In the genomic region with DNA sequence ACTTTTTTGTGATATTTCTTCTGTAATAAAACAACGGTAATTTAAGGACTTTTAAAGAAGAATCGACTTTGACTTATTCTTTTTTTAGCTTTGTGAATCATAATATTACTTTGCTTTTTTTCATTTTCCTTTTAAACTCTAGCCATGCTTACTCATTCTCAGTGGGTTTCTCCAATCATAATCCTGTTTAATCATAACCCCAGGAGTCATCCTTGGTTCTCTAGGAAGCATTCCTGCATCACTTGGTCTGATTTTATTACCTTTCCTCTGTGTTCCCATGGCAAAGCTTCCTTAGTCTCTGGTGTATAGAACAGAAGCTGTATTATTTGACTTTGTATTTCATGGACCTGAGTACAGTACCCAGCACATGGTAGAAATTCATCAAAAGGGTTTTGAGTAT, we compare ENCODE assay signal across 23 cellular contexts.
DNase-seq lines count a peak whose midpoint lies in the region; ATAC-seq and TF ChIP-seq lines count a peak whose summit lies in the region.
"Had no signal": no experiment of that assay in that cellular context is flagged by ENCODE, and none has a peak within 500 bp of the region (broad histone marks: within the 10 kb centered on the region; RNA-seq: fewer than 3 reads in every experiment).

No MANE protein-coding gene starts in this region.

- H3K36me3 Mint-ChIP-seq in stimulated activated memory B cell treated with anti-CD40 and anti-IgM and Interleukin-4, amounts not matched to agents 10 μg/mL and 1 μg/mL and 100 μg/mL, for 72 hours, result peaks cover 41% of the 10 kb centered on the region

- DNase-seq in Caki2 (ENCODE audit: low read depth) (peak; percentile 52), M059J (ENCODE audit: low read depth) (peak; percentile 79), epithelial cell of esophagus (ENCODE audit: low read depth) (peak; percentile 32), osteoblast (ENCODE audit: insufficient read length, low spot score, missing footprints) (peak; percentile 87), DMS153 treated with DMSO at 0.1 percent for 48 hours (lab: John Stamatoyannopoulos, UW; ENCODE audit: unreplicated experiment) (no peak), occipital lobe (lab: John Stamatoyannopoulos, UW) (no peak), NCI-H1092 treated with DMSO at 0.1 percent for 48 hours (lab: John Stamatoyannopoulos, UW) (no peak)
- DNase-seq: activated CD4-positive, alpha-beta T cell treated with anti-CD3 and anti-CD28 coated beads for 1 hour; activated CD8-positive, alpha-beta memory T cell treated with anti-CD3 and anti-CD28 coated beads, Interleukin-2, amount 50 U/mL, for 4 hours; activated naive CD4-positive, alpha-beta T cell treated with Interleukin-2 at 50 U/mL for 16 hours; dermis blood vessel endothelial cell; left colon; NCI-H1417 treated with DMSO at 0.1 percent for 48 hours; NCI-H226; NK-92 treated with Interleukin-12 subunit alpha and Interleukin-12 subunit beta, amount 100 ng/mL, for 24 hours; SHP77 treated with DMSO at 0.1 percent for 48 hours; T-helper 9 cell; transverse colon had no signal

- H3K4me1 ChIP-seq in osteoblast (ENCODE audit: insufficient read depth, low read length), result peaks cover 21% of the 10 kb centered on the region
- H3K4me1 ChIP-seq: transverse colon had no signal

- TF ChIP-seq CTCF in epithelial cell of esophagus (IDR thresholded peaks at IDR 0.05; ENCODE audit: insufficient read depth, low read depth, low read length, missing control alignments), result no peak
- no peak for TF ChIP-seq CTCF in osteoblast (IDR thresholded peaks at IDR 0.05; ENCODE audit: extremely low read depth, low read depth, low read length)

- H3K9me3 Mint-ChIP-seq in stimulated activated memory B cell treated with anti-CD40 and anti-IgM and Interleukin-4, amounts not matched to agents 10 μg/mL and 1 μg/mL and 100 μg/mL, for 72 hours, result peaks cover 5% of the 10 kb centered on the region

- peaks cover 11% of the 10 kb centered on the region for H3K4me1 Mint-ChIP-seq in stimulated activated memory B cell treated with anti-CD40 and anti-IgM and Interleukin-4, amounts not matched to agents 10 μg/mL and 1 μg/mL and 100 μg/mL, for 72 hours

- no peaks in the 10 kb centered on the region for H3K36me3 ChIP-seq in osteoblast (ENCODE audit: insufficient read depth, low read length)
- H3K36me3 ChIP-seq: transverse colon had no signal

- H3K4me3 ChIP-seq in epithelial cell of esophagus (ENCODE audit: low read length) (no peak overlapping the region), osteoblast (ENCODE audit: insufficient read depth, low read length) (no peak overlapping the region)
- H3K4me3 ChIP-seq: skin epidermis, transverse colon had no signal

- peak overlapping the region; percentile 40 for H3K27ac ChIP-seq in osteoblast (ENCODE audit: low read depth, low read length)
- H3K27ac ChIP-seq: C4-2B, KMS-11, skin epidermis, transverse colon had no signal

- in situ Hi-C loops in Caki2 (cut with HindIII; ENCODE audit: low pct_unique_long_range_greater_than_20kb, low sequenced_read_pairs), result no loop called here

- no peak overlapping the region for H2AFZ ChIP-seq in osteoblast (ENCODE audit: low read length)

- no peaks in the 10 kb centered on the region for H3K27me3 Mint-ChIP-seq in stimulated activated memory B cell treated with anti-CD40 and anti-IgM and Interleukin-4, amounts not matched to agents 10 μg/mL and 1 μg/mL and 100 μg/mL, for 72 hours

- H3K79me2 ChIP-seq in osteoblast (ENCODE audit: insufficient read depth, low read length), result no peaks in the 10 kb centered on the region

- H3K9me3 ChIP-seq in osteoblast (ENCODE audit: low read depth, low read length), result no peaks in the 10 kb centered on the region
- H3K9me3 ChIP-seq: transverse colon had no signal

- no peak overlapping the region for H3K4me3 Mint-ChIP-seq in stimulated activated memory B cell treated with anti-CD40 and anti-IgM and Interleukin-4, amounts not matched to agents 10 μg/mL and 1 μg/mL and 100 μg/mL, for 72 hours
- H3K4me3 Mint-ChIP-seq: stimulated activated effector memory CD8-positive, alpha-beta T cell treated with anti-CD3 and anti-CD28 coated beads, Interleukin-12 subunit alpha, Interleukin-12 subunit beta, amount 100 ng/mL, for 72 hours had no signal

- no peaks in the 10 kb centered on the region for H4K20me1 ChIP-seq in osteoblast (ENCODE audit: insufficient read depth, low read length)

- no peak overlapping the region for H3K27ac Mint-ChIP-seq in stimulated activated memory B cell treated with anti-CD40 and anti-IgM and Interleukin-4, amounts not matched to agents 10 μg/mL and 1 μg/mL and 100 μg/mL, for 72 hours
- H3K27ac Mint-ChIP-seq: stimulated activated effector memory CD8-positive, alpha-beta T cell treated with anti-CD3 and anti-CD28 coated beads, Interleukin-12 subunit alpha, Interleukin-12 subunit beta, amount 100 ng/mL, for 72 hours had no signal

- peak overlapping the region; percentile 41 for H3K4me2 ChIP-seq in osteoblast (ENCODE audit: insufficient read depth, low read length)
- H3K4me2 ChIP-seq: KMS-11 had no signal

- no peak for ATAC-seq in stimulated activated memory B cell treated with anti-CD40 and anti-IgM and Interleukin-4, amounts not matched to agents 10 μg/mL and 1 μg/mL and 100 μg/mL, for 72 hours
- ATAC-seq: left colon; stimulated activated effector memory CD8-positive, alpha-beta T cell treated with anti-CD3 and anti-CD28 coated beads, Interleukin-12 subunit alpha, Interleukin-12 subunit beta, amount 100 ng/mL, for 72 hours had no signal

- H3K27me3 ChIP-seq in osteoblast (ENCODE audit: insufficient read depth, low read length), result no peaks in the 10 kb centered on the region
- H3K27me3 ChIP-seq: transverse colon had no signal

Comparison
In these comparisons a context has a peak if more than half of its experiments do, and no peak if none do; other contexts are left out.
1. DNase-seq: peak in Caki2 (single experiment), M059J (single experiment), epithelial cell of esophagus (single experiment) and osteoblast (single experiment); none in DMS153 treated with DMSO at 0.1 percent for 48 hours (single experiment), occipital lobe (single experiment) and NCI-H1092 treated with DMSO at 0.1 percent for 48 hours (single experiment).